ENCODE assay signal across 8 cellular contexts in the genomic region with DNA sequence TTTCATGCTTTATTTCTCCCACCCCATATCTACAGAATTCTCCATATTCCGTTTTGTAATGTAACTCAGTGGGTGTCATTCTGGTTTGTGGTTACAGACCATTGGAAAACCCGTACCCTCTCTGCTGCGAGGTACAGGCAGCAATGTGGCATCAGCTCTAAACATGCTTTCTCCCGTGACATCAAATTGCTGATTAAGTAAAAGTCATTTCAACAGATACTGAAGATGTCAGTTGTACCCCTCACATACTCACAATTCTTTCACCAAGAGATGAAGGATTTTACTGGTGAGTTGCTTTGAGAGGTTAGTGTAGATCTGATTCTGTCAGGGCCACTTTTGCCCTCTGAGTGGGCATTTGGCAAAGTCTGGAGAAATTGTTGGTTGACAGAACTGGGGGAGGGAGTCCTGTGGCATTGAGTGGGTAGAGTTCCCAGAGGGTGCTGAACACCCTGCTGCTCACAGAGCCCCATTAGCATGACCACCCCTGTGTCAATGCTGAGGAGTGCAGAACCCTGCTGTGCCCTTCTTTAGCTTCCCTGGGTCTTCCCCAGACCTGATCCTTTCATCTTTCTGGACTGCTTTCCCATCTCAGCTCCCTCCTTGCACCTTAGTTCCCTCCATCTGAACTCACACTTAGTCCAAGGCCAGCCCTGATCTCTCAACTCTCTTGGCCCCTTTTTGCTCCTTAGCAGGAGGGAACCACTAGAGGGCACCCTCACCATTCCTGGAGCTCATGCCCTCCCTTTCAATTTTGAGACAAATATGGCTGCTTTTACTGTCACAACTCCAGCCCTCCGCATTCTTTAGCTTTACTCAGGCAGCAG.
A peak's percentile ranks its signal among the peaks of the same experiment; 100 is the strongest.
DNase-seq lines count a peak whose midpoint lies in the region; ATAC-seq and TF ChIP-seq lines count a peak whose summit lies in the region.

No MANE protein-coding gene starts in this region.

- TF ChIP-seq CTCF in fibroblast of pulmonary artery (IDR thresholded peaks at IDR 0.05; ENCODE audit: low read length, missing control alignments): peak; percentile 80

- no peak overlapping the region for H3K4me3 ChIP-seq in fibroblast of pulmonary artery (replicated peaks; ENCODE audit: low read depth, low read length)

- DNase-seq in NOMO-1 treated with dmso at 0.1 percent for 144 hours (lab: John Stamatoyannopoulos, UW; ENCODE audit: unreplicated experiment): peak; percentile 0
- DNase-seq in NOMO-1 treated with DMSO at 0.1 percent for 48 hours (lab: John Stamatoyannopoulos, UW; ENCODE audit: unreplicated experiment): no peak
- DNase-seq in Kasumi-1 (lab: John Stamatoyannopoulos, UW): peak; percentile 42 to 48
- peak; percentile 41 for DNase-seq in fibroblast of pulmonary artery (ENCODE audit: low read depth)
- DNase-seq in stimulated activated CD4-positive, alpha-beta T cell treated with anti-CD3 and anti-CD28 coated beads, TNF-alpha, amount 100 ng/mL, for 4 hours (ENCODE audit: low read depth in 3 of 3): peak in 2 of 3 experiments; percentile 5 to 8

- peak; percentile 48 to 53 for ATAC-seq in activated CD4-positive, CD25-positive, alpha-beta regulatory T cell treated with anti-CD3 and anti-CD28 coated beads, Interleukin-2, amount 50 U/mL, for 24 hours
- ATAC-seq in GM18867 (IDR thresholded peaks at IDR 0.05; ENCODE audit: unreplicated experiment) (no peak), HG03565 (IDR thresholded peaks at IDR 0.05; ENCODE audit: unreplicated experiment) (no peak)

Comparison
In these comparisons a context has a peak if more than half of its experiments do, and no peak if none do; other contexts are left out.
1. ATAC-seq: peak in activated CD4-positive, CD25-positive, alpha-beta regulatory T cell treated with anti-CD3 and anti-CD28 coated beads, Interleukin-2, amount 50 U/mL, for 24 hours (2 of 2); none in GM18867 (single experiment) and HG03565 (single experiment).